In genomic region chr20:62805711-62806382, GRCh38 we compare ENCODE assay signal across 1 cellular context.
TF ChIP-seq lines count a peak whose summit lies in the region.

No MANE protein-coding gene starts in this region.

TF ChIP-seq in endothelial cell of umbilical vein, 7 proteins besides CTCF, POLR2A, EP300 and RAD21:
- TF ChIP-seq POLR2AphosphoS5 (IDR thresholded peaks at IDR 0.05; ENCODE audit: insufficient read depth, low read depth, low read length) (no peak), MAX (IDR thresholded peaks at IDR 0.05; ENCODE audit: insufficient read depth, insufficient read length) (no peak), GATA2 (IDR thresholded peaks at IDR 0.05; ENCODE audit: insufficient read depth, insufficient read length, low read depth, low read length) (no peak), MYC (IDR thresholded peaks at IDR 0.05; ENCODE audit: low read depth, low read length) (no peak), EZH2 (IDR thresholded peaks at IDR 0.05; ENCODE audit: borderline replicate concordance, low read depth, low read length, severe bottlenecking) (no peak), FOS (IDR thresholded peaks at IDR 0.05; ENCODE audit: borderline replicate concordance, insufficient read depth, low read length) (no peak), JUN (IDR thresholded peaks at IDR 0.05; ENCODE audit: borderline replicate concordance, insufficient read depth, insufficient read length, low read depth) (no peak)
